Comparison of ENCODE assay signal across 8 cellular contexts in the genomic region with DNA sequence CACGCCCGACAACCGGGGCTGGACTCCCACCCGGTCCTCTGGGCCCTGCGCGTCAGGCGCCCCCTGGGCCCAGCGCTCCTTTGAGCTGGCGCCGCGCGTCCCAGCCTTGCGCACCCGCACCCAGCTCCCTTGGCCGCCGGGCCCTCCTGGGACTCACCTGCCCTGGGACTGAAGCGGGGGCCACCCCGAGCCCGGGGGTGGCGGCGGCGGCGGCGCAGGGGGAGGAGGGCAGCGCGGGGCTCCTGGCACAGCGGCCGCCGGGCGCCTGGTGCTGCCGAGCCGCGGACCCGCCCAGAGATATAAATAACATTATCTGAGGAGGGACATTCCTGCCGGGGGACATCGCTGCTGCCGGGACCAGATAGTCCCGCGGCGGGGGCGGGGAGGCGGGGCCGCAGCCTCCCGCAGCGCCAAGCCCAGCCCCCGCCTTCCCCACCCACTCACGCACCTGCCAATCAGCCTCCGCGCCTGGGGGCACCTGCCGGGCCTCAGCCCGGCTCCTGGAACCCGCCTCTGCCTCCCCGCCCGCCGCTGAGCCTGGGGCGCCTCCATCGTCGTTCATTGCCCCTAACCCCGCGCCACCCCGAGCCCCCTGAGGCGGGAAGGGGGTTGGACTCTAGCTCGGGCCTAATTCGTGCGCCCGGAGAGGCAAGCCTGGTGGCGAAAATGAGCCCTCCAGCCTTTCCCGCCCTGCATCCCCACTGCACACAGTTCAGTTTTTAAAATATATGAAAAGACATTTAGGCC. TPM values are rescaled to one million over a fixed set of nuclear protein-coding genes. Genes with fewer than 3 reads are reported as not detected.
DNase-seq lines count a peak whose midpoint lies in the region; ATAC-seq, FAIRE-seq and TF ChIP-seq lines count a peak whose summit lies in the region.

TSS of gene SPTB (minus strand) at position 273 of the 747 bp plus-strand sequence. CDS start 56,813 bp downstream, outside the sequence.

- H3K4me3 ChIP-seq in CD4-positive, CD25-positive, alpha-beta regulatory T cell (ENCODE audit: low read depth, low read length), result peak within 1 kb of the TSS; percentile 38
- H3K4me3 ChIP-seq in HFF-Myc (replicated peaks; ENCODE audit: low read depth, low read length) (peak within 1 kb of the TSS; percentile 20), NT2/D1 (ENCODE audit: insufficient read length, low read depth) (peak within 1 kb of the TSS; percentile 27), gastroesophageal sphincter (peak within 1 kb of the TSS; percentile 42 to 67), pancreas (peak within 1 kb of the TSS; percentile 45 to 64 (median 50))

- H3K36me3 Mint-ChIP-seq in CD4-positive, CD25-positive, alpha-beta regulatory T cell, result no peaks in the 10 kb centered on the region
- H3K36me3 Mint-ChIP-seq in activated T-helper 17 cell treated with anti-CD3 and anti-CD28 coated beads, Interleukin-2, amount 50 U/mL, for 72 hours (ENCODE audit: low read depth), result no peaks in the 10 kb centered on the region
- H3K36me3 Mint-ChIP-seq in type B pancreatic cell, result no peaks in the 10 kb centered on the region

- H3K9me3 ChIP-seq in CD4-positive, CD25-positive, alpha-beta regulatory T cell (ENCODE audit: control insufficient read depth in 2 of 2, low read length in 2 of 2), result no peaks in the 10 kb centered on the region
- no peaks in the 10 kb centered on the region for H3K9me3 ChIP-seq in NT2/D1 (ENCODE audit: insufficient read depth, low read length)
- no peaks in the 10 kb centered on the region for H3K9me3 ChIP-seq in gastroesophageal sphincter
- H3K9me3 ChIP-seq in pancreas, result no peaks in the 10 kb centered on the region

- FAIRE-seq in pancreas (lab: Jason Lieb, UNC), result no peak

- TF ChIP-seq CTCF in HFF-Myc (IDR thresholded peaks at IDR 0.05; ENCODE audit: low read depth, low read length, missing control alignments), result no peak
- TF ChIP-seq CTCF in gastroesophageal sphincter (IDR thresholded peaks at IDR 0.05), result no peak
- no peak for TF ChIP-seq CTCF in pancreas (IDR thresholded peaks at IDR 0.05)
- peak; percentile 53 for TF ChIP-seq CTCF in type B pancreatic cell (conservative IDR thresholded peaks at IDR 0.05)

- H3K9me3 Mint-ChIP-seq in CD4-positive, CD25-positive, alpha-beta regulatory T cell, result peaks cover 0 to 2% (median 0%) of the 10 kb centered on the region in 7 donors
- no peaks in the 10 kb centered on the region for H3K9me3 Mint-ChIP-seq in activated T-helper 17 cell treated with anti-CD3 and anti-CD28 coated beads, Interleukin-2, amount 50 U/mL, for 72 hours
- H3K9me3 Mint-ChIP-seq in type B pancreatic cell, result no peaks in the 10 kb centered on the region

- DNase-seq in CD4-positive, CD25-positive, alpha-beta regulatory T cell, result peak; percentile 32 to 51 (median 45)
- DNase-seq in HFF-Myc (ENCODE audit: extremely low read depth, low read depth), result no peak
- no peak for DNase-seq in NT2/D1 (ENCODE audit: low read depth, low spot score)
- peak; percentile 32 to 80 (median 69) for DNase-seq in pancreas
- DNase-seq in type B pancreatic cell (ENCODE audit: extremely low spot score, unreplicated experiment), result peak; percentile 69
- DNase-seq in retina, result no peak

- ATAC-seq in CD4-positive, CD25-positive, alpha-beta regulatory T cell (ENCODE audit: low read depth in 2 of 2), result peak; percentile 41 to 60
- peak; percentile 76 for ATAC-seq in activated T-helper 17 cell treated with anti-CD3 and anti-CD28 coated beads, Interleukin-2, amount 50 U/mL, for 72 hours (replicated peaks)
- ATAC-seq in gastroesophageal sphincter, result peak; percentile 46
- ATAC-seq in pancreas, result peak; percentile 75 to 92 (median 87)

- no peak within 1 kb of the TSS for H3K27ac ChIP-seq in CD4-positive, CD25-positive, alpha-beta regulatory T cell (ENCODE audit: insufficient read depth, low read length, poor library complexity, severe bottlenecking)
- H3K27ac ChIP-seq in gastroesophageal sphincter, result peak within 1 kb of the TSS in 1 of 4 donors; percentile 24
- H3K27ac ChIP-seq in pancreas, result peak within 1 kb of the TSS in 1 of 4 donors; percentile 41

- peaks cover 0 to 12% (median 6%) of the 10 kb centered on the region in 4 donors for H3K4me1 Mint-ChIP-seq in CD4-positive, CD25-positive, alpha-beta regulatory T cell
- H3K4me1 Mint-ChIP-seq in activated T-helper 17 cell treated with anti-CD3 and anti-CD28 coated beads, Interleukin-2, amount 50 U/mL, for 72 hours, result no peaks in the 10 kb centered on the region
- peaks cover 4% of the 10 kb centered on the region for H3K4me1 Mint-ChIP-seq in type B pancreatic cell (ENCODE audit: unreplicated experiment)

- H3K4me3 Mint-ChIP-seq in CD4-positive, CD25-positive, alpha-beta regulatory T cell, result peak within 1 kb of the TSS; percentile 66 to 93 (median 87)
- peak within 1 kb of the TSS; percentile 81 for H3K4me3 Mint-ChIP-seq in activated T-helper 17 cell treated with anti-CD3 and anti-CD28 coated beads, Interleukin-2, amount 50 U/mL, for 72 hours
- H3K4me3 Mint-ChIP-seq in type B pancreatic cell, result peak within 1 kb of the TSS; percentile 89

- H3K9ac ChIP-seq in NT2/D1 (ENCODE audit: insufficient read length, low read depth), result peak within 1 kb of the TSS; percentile 61

- no peak within 1 kb of the TSS for H3K27ac Mint-ChIP-seq in CD4-positive, CD25-positive, alpha-beta regulatory T cell
- no peak within 1 kb of the TSS for H3K27ac Mint-ChIP-seq in activated T-helper 17 cell treated with anti-CD3 and anti-CD28 coated beads, Interleukin-2, amount 50 U/mL, for 72 hours
- peak within 1 kb of the TSS; percentile 30 for H3K27ac Mint-ChIP-seq in type B pancreatic cell

- H3K27me3 Mint-ChIP-seq in CD4-positive, CD25-positive, alpha-beta regulatory T cell, result peaks cover 85% of the 10 kb centered on the region
- H3K27me3 Mint-ChIP-seq in activated T-helper 17 cell treated with anti-CD3 and anti-CD28 coated beads, Interleukin-2, amount 50 U/mL, for 72 hours, result peaks cover 18% of the 10 kb centered on the region
- peaks cover 86% of the 10 kb centered on the region for H3K27me3 Mint-ChIP-seq in type B pancreatic cell

- 10% methylated on average over 2 of the region's 68 CpGs; no CpG with 5 or more reads in 1 of the 2 donors for WGBS in gastroesophageal sphincter (ENCODE audit: low coverage in 1 of 2), 2 donors
- 0 to 1% methylated on average over 58 to 68 of the region's 68 CpGs for WGBS in pancreas, 2 donors

- H3K27me3 ChIP-seq in CD4-positive, CD25-positive, alpha-beta regulatory T cell (ENCODE audit: control insufficient read depth, insufficient read depth, low read length), result peaks cover 50% of the 10 kb centered on the region
- H3K27me3 ChIP-seq in NT2/D1 (ENCODE audit: insufficient read depth, insufficient read length), result peaks cover 65% of the 10 kb centered on the region
- H3K27me3 ChIP-seq in gastroesophageal sphincter, result peaks cover 58% of the 10 kb centered on the region
- no peaks in the 10 kb centered on the region for H3K27me3 ChIP-seq in pancreas

- H3K4me1 ChIP-seq in CD4-positive, CD25-positive, alpha-beta regulatory T cell (ENCODE audit: control insufficient read depth, insufficient read depth, low read length, poor library complexity, severe bottlenecking), result peaks cover 19% of the 10 kb centered on the region
- H3K4me1 ChIP-seq in NT2/D1 (ENCODE audit: insufficient read depth, insufficient read length) (peaks cover 2% of the 10 kb centered on the region), gastroesophageal sphincter (peaks cover 0 to 21% (median 11%) of the 10 kb centered on the region in 3 donors), pancreas (no peaks in the 10 kb centered on the region)

- no peak for TF ChIP-seq EP300 in gastroesophageal sphincter (IDR thresholded peaks at IDR 0.05)

- no peak for TF ChIP-seq POLR2A in gastroesophageal sphincter (IDR thresholded peaks at IDR 0.05)

- no peaks in the 10 kb centered on the region for H3K36me3 ChIP-seq in CD4-positive, CD25-positive, alpha-beta regulatory T cell (ENCODE audit: control insufficient read depth, insufficient read depth, low read length)
- H3K36me3 ChIP-seq in NT2/D1 (ENCODE audit: insufficient read depth, insufficient read length, low read length) (no peaks in the 10 kb centered on the region), gastroesophageal sphincter (no peaks in the 10 kb centered on the region), pancreas (no peaks in the 10 kb centered on the region)

- intact Hi-C loops in pancreas (cut with DNase I), result loop anchor here in 1 of 3 donors (10.0 kb wide), 1 partner anchor 55 kb away; no protein-coding TSS in a partner anchor

RNA-seq across cellular contexts. Expression of gene SPTB, which starts in this region (rescaled TPM):
- total RNA-seq in CD4-positive, CD25-positive, alpha-beta regulatory T cell, result 0.91 TPM
- polyA plus RNA-seq in CD4-positive, CD25-positive, alpha-beta regulatory T cell, result under 1 TPM in 3 of 4 donors, not detected in 1; 0.11 to 0.24 (median 0.23) TPM
- under 1 TPM; 0.15 to 0.29 TPM for total RNA-seq in activated T-helper 17 cell treated with anti-CD3 and anti-CD28 coated beads, Interleukin-2, amount 50 U/mL, for 72 hours
- total RNA-seq in gastroesophageal sphincter, result 1 to 10 TPM in 2 of 4 donors, under 1 TPM in 2; 0.62 to 3.1 (median 1.0) TPM
- total RNA-seq in pancreas, result 1 to 10 TPM in 5 of 6 donors, under 1 TPM in 1; 0.73 to 3.4 (median 2.5) TPM
- 1 to 10 TPM; 5.2 to 6.5 TPM for polyA plus RNA-seq in pancreas
- total RNA-seq in type B pancreatic cell (ENCODE audit: low replicate concordance), result 3.8 and 5.0 TPM in 2 replicates

Comparison
In these comparisons a context has a peak if more than half of its experiments do, and no peak if none do; other contexts are left out.
1. RNA of gene SPTB (polyA plus RNA-seq): 5.2 to 6.5 TPM in pancreas; 0.11 to 0.24 TPM in CD4-positive, CD25-positive, alpha-beta regulatory T cell; every median in the first group is over 4 times any median in the second.
2. Peak in DNase-seq, ATAC-seq and H3K4me3 ChIP-seq in CD4-positive, CD25-positive, alpha-beta regulatory T cell; RNA of the gene not detected or under 1 TPM.
3. Peak in ATAC-seq in activated T-helper 17 cell treated with anti-CD3 and anti-CD28 coated beads, Interleukin-2, amount 50 U/mL, for 72 hours; RNA of the gene not detected or under 1 TPM.
4. DNase-seq: peak in pancreas (6 of 6) and type B pancreatic cell (single experiment); none in HFF-Myc (single experiment), NT2/D1 (single experiment) and retina (single experiment).
5. Peak in every context shown above with its lines, with median percentiles within 50 percentile points of each other: ATAC-seq, H3K4me3 ChIP-seq and H3K4me3 Mint-ChIP-seq.